ENCODE assay signal across 10 cellular contexts in the genomic region with DNA sequence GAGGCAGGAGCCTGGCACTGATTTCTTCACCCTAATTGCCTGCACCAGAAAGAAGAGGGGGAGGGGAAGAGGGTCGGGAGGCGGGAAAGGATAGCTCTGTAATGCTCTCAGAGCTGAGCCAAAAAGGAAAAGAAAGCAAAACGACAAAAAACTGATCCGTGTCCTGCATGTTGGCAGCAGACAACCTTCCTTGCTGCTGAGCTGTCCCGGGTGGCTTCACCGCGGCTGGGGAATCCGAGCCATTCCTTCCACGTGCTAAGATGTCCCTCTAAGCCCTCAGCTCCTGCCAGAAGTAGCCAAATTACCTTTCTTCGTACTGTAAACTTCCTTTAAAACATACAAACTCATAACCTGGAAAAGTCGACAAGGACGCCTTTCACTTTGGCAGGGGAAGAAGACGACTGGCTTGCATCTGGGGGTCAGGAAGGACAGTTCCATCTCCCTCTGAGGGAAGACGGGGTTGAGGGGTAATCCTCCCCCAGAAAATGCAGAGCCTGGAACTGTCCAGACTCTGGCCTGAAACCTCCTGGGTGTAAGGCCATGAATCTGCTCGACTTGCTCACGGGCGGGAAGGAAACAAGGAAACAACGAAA. TPM values are rescaled to one million over a fixed set of nuclear protein-coding genes. Genes with fewer than 3 reads are reported as not detected.
DNase-seq lines count a peak whose midpoint lies in the region; ATAC-seq and TF ChIP-seq lines count a peak whose summit lies in the region.
"Had no signal": no experiment of that assay in that cellular context is flagged by ENCODE, and none has a peak within 500 bp of the region (broad histone marks: within the 10 kb centered on the region; RNA-seq: fewer than 3 reads in every experiment).

No MANE protein-coding gene starts in this region.

- H3K27me3 Mint-ChIP-seq in T-helper 1 cell treated with Interleukin-12 subunit alpha and Interleukin-12 subunit beta and Interleukin-4 antibody, amounts not matched to agents 30 μg/mL and 1 μg/mL, for 36 hours (ENCODE audit: low read depth): peaks cover 93% of the 10 kb centered on the region
- H3K27me3 Mint-ChIP-seq in activated CD8-positive, alpha-beta memory T cell treated with anti-CD3 and anti-CD28 coated beads, Interleukin-2, amount 10 ng/mL, durations not matched to agents 7 days and 5 days: peaks cover 87% of the 10 kb centered on the region

- no peak overlapping the region for H3K27ac Mint-ChIP-seq in T-helper 1 cell treated with Interleukin-12 subunit alpha and Interleukin-12 subunit beta and Interleukin-4 antibody, amounts not matched to agents 30 μg/mL and 1 μg/mL, for 36 hours
- H3K27ac Mint-ChIP-seq in activated CD8-positive, alpha-beta memory T cell treated with anti-CD3 and anti-CD28 coated beads, Interleukin-2, amount 10 ng/mL, durations not matched to agents 7 days and 5 days: peak overlapping the region; percentile 31

- H3K4me1 Mint-ChIP-seq in T-helper 1 cell treated with Interleukin-12 subunit alpha and Interleukin-12 subunit beta and Interleukin-4 antibody, amounts not matched to agents 30 μg/mL and 1 μg/mL, for 36 hours (ENCODE audit: low read depth): peaks cover 26% of the 10 kb centered on the region
- H3K4me1 Mint-ChIP-seq in activated CD8-positive, alpha-beta memory T cell treated with anti-CD3 and anti-CD28 coated beads, Interleukin-2, amount 10 ng/mL, durations not matched to agents 7 days and 5 days: peaks cover 51% of the 10 kb centered on the region

- TF ChIP-seq CTCF in lower leg skin (IDR thresholded peaks at IDR 0.05): no peak

- H3K4me1 ChIP-seq in iPS-20b (ENCODE audit: insufficient read depth, low read length): peaks cover 20% of the 10 kb centered on the region

- CTCF ChIA-PET in activated CD8-positive, alpha-beta memory T cell treated with anti-CD3 and anti-CD28 coated beads, Interleukin-2, amount 10 ng/mL, durations not matched to agents 7 days and 5 days (lab: Charles Lee): no interaction called here

- H3K4me3 ChIP-seq in iPS-20b (ENCODE audit: low read length): peak overlapping the region; percentile 61
- no peak overlapping the region for H3K4me3 ChIP-seq in lower leg skin (ENCODE audit: low read depth, poor library complexity, severe bottlenecking)

- peak overlapping the region; percentile 50 for H3K4me3 Mint-ChIP-seq in T-helper 1 cell treated with Interleukin-12 subunit alpha and Interleukin-12 subunit beta and Interleukin-4 antibody, amounts not matched to agents 30 μg/mL and 1 μg/mL, for 36 hours
- H3K4me3 Mint-ChIP-seq in activated CD8-positive, alpha-beta memory T cell treated with anti-CD3 and anti-CD28 coated beads, Interleukin-2, amount 10 ng/mL, durations not matched to agents 7 days and 5 days: peak overlapping the region; percentile 49

- peak overlapping the region; percentile 26; the same call in 1 of the 2 replicates for H3K9ac ChIP-seq in iPS-20b (ENCODE audit: low read depth, low read length)

- H3K9me3 ChIP-seq in iPS-20b (ENCODE audit: insufficient read depth, low read depth, low read length): peaks cover 10% of the 10 kb centered on the region

- no peak overlapping the region for H3K27ac ChIP-seq in iPS-20b (ENCODE audit: low read length)
- H3K27ac ChIP-seq: adrenal gland had no signal

- WGBS in lower leg skin, 2 donors: 47 to 51% methylated on average over 18 of the region's 18 CpGs

- intact Hi-C loops in lower leg skin (cut with DNase I; ENCODE audit: low total_unique reads): loop anchor here (10.0 kb wide), 1 partner anchor 1943 kb away; no protein-coding TSS in a partner anchor

- DNase-seq in T-helper 1 cell (no peak), lower leg skin (ENCODE audit: low spot score in 2 of 2) (no peak), HCEC 1CT (no peak)
- DNase-seq in activated CD8-positive, alpha-beta memory T cell treated with anti-CD3 and anti-CD28 coated beads, Interleukin-2, amount 10 ng/mL, durations not matched to agents 7 days and 5 days: no peak
- peak; percentile 7 for DNase-seq in stimulated activated naive CD8-positive, alpha-beta T cell treated with anti-CD3 and anti-CD28 coated beads, Interleukin-15, Interleukin-2, amounts not matched to agents 100 U/mL and 50 U/mL, for 24 hours
- DNase-seq: adrenal gland had no signal

- H3K36me3 ChIP-seq in iPS-20b (ENCODE audit: insufficient read depth, low read depth, low read length): no peaks in the 10 kb centered on the region
- H3K36me3 ChIP-seq: adrenal gland had no signal

- peaks cover 8% of the 10 kb centered on the region for H3K36me3 Mint-ChIP-seq in T-helper 1 cell treated with Interleukin-12 subunit alpha and Interleukin-12 subunit beta and Interleukin-4 antibody, amounts not matched to agents 30 μg/mL and 1 μg/mL, for 36 hours (ENCODE audit: low read depth)
- H3K36me3 Mint-ChIP-seq in activated CD8-positive, alpha-beta memory T cell treated with anti-CD3 and anti-CD28 coated beads, Interleukin-2, amount 10 ng/mL, durations not matched to agents 7 days and 5 days: peaks cover 3% of the 10 kb centered on the region

- peaks cover 100% of the 10 kb centered on the region for H3K27me3 ChIP-seq in iPS-20b (ENCODE audit: insufficient read depth, low read length)

- ATAC-seq in activated CD8-positive, alpha-beta memory T cell treated with anti-CD3 and anti-CD28 coated beads, Interleukin-2, amount 10 ng/mL, durations not matched to agents 7 days and 5 days: no peak
- ATAC-seq in stimulated activated naive CD8-positive, alpha-beta T cell treated with anti-CD3 and anti-CD28 coated beads, Interleukin-15, Interleukin-2, amounts not matched to agents 100 U/mL and 50 U/mL, for 24 hours: no peak
- ATAC-seq in GM18867 (IDR thresholded peaks at IDR 0.05; ENCODE audit: unreplicated experiment): no peak

- H3K9me3 Mint-ChIP-seq in T-helper 1 cell treated with Interleukin-12 subunit alpha and Interleukin-12 subunit beta and Interleukin-4 antibody, amounts not matched to agents 30 μg/mL and 1 μg/mL, for 36 hours: peaks cover 10% of the 10 kb centered on the region
- H3K9me3 Mint-ChIP-seq in activated CD8-positive, alpha-beta memory T cell treated with anti-CD3 and anti-CD28 coated beads, Interleukin-2, amount 10 ng/mL, durations not matched to agents 7 days and 5 days (ENCODE audit: low read depth): no peaks in the 10 kb centered on the region

- no peak for TF ChIP-seq POLR2A in lower leg skin (IDR thresholded peaks at IDR 0.05)

RNA-seq across cellular contexts. Expression of a gene that starts 7.6 kb away (rescaled TPM):
- under 1 TPM; 0.26 to 0.58 TPM for total RNA-seq in activated CD8-positive, alpha-beta memory T cell treated with anti-CD3 and anti-CD28 coated beads, Interleukin-2, amount 10 ng/mL, durations not matched to agents 7 days and 5 days
- 1 to 10 TPM; 5.3 to 9.2 (median 8.0) TPM for total RNA-seq in lower leg skin
- total RNA-seq: adrenal gland, left lobe of liver had no signal
